30 cellular contexts compared by ENCODE assay signal in genomic region chr5:124730381-124730780, GRCh38. TPM values are rescaled to one million over a fixed set of nuclear protein-coding genes. Genes with fewer than 3 reads are reported as not detected.
DNase-seq lines count a peak whose midpoint lies in the region; ATAC-seq and TF ChIP-seq lines count a peak whose summit lies in the region.
"Had no signal": no experiment of that assay in that cellular context is flagged by ENCODE, and none has a peak within 500 bp of the region (broad histone marks: within the 10 kb centered on the region; RNA-seq: fewer than 3 reads in every experiment).

No MANE protein-coding gene starts in this region.

- H3K27ac Mint-ChIP-seq in memory B cell: peak overlapping the region; percentile 22
- H3K27ac Mint-ChIP-seq: activated CD4-positive, alpha-beta T cell treated with anti-CD3 and anti-CD28 coated beads for 36 hours; activated naive CD8-positive, alpha-beta T cell treated with anti-CD3 and anti-CD28 coated beads, Interleukin-2, amount 50 U/mL, for 24 hours; activated T-cell treated with anti-CD3 and anti-CD28 coated beads, Interleukin-2, amount 50 U/mL, for 24 hours; CD4-positive, alpha-beta T cell had no signal

- H3K9me3 ChIP-seq in cardiac muscle cell (ENCODE audit: low read depth) (no peaks in the 10 kb centered on the region), thyroid gland (no peaks in the 10 kb centered on the region)
- H3K9me3 ChIP-seq: body of pancreas, heart right ventricle, SK-N-SH, stomach, tibial nerve had no signal

- H3K36me3 ChIP-seq in cardiac muscle cell (no peaks in the 10 kb centered on the region), thyroid gland (no peaks in the 10 kb centered on the region)
- H3K36me3 ChIP-seq: heart right ventricle, stomach, tibial nerve had no signal

- ATAC-seq in left ventricle myocardium superior (no peak), memory B cell (ENCODE audit: low read depth) (no peak), SK-N-SH treated with all-trans-retinoic acid at 6 μM for 48 hours (no peak), HG03432 (IDR thresholded peaks at IDR 0.05; ENCODE audit: unreplicated experiment) (no peak)
- ATAC-seq: activated CD4-positive, alpha-beta T cell treated with anti-CD3 and anti-CD28 coated beads for 36 hours; activated naive CD8-positive, alpha-beta T cell treated with anti-CD3 and anti-CD28 coated beads, Interleukin-2, amount 50 U/mL, for 24 hours; body of pancreas; foreskin keratinocyte; HCT116; heart right ventricle; left colon had no signal

- peaks cover 27% of the 10 kb centered on the region for H3K4me1 Mint-ChIP-seq in memory B cell
- H3K4me1 Mint-ChIP-seq: activated CD4-positive, alpha-beta T cell treated with anti-CD3 and anti-CD28 coated beads for 36 hours had no signal

- H3K27me3 ChIP-seq in cardiac muscle cell (no peaks in the 10 kb centered on the region), thyroid gland (no peaks in the 10 kb centered on the region)
- H3K27me3 ChIP-seq: body of pancreas, stomach, tibial nerve had no signal

- DNase-seq in cardiac muscle cell (ENCODE audit: low read depth in 1 of 2, low spot score in 1 of 2): no peak
- no peak for DNase-seq in left ventricle myocardium superior
- DNase-seq in memory B cell (ENCODE audit: low spot score in 2 of 2): no peak
- DNase-seq in thyroid gland: no peak
- DNase-seq in amniotic stem cell (lab: John Stamatoyannopoulos, UW): no peak
- DNase-seq: activated CD4-positive, alpha-beta T cell treated with anti-CD3 and anti-CD28 coated beads for 36 hours; activated naive CD8-positive, alpha-beta T cell treated with anti-CD3 and anti-CD28 coated beads, Interleukin-2, amount 50 U/mL, for 24 hours; activated T-cell treated with anti-CD3 and anti-CD28 coated beads, Interleukin-2, amount 50 U/mL, for 24 hours; body of pancreas; CD4-positive, alpha-beta T cell; effector CD8-positive, alpha-beta T cell; foreskin keratinocyte; heart right ventricle; left colon; MM.1S; NCI-H1417 treated with DMSO at 0.1 percent for 48 hours; NCI-H2081; NCI-H2227 treated with DMSO at 0.1 percent for 48 hours; occipital lobe; SK-N-SH; stomach; T-helper 2 cell had no signal

- no peak for TF ChIP-seq CTCF in cardiac muscle cell (IDR thresholded peaks at IDR 0.05; ENCODE audit: low read depth, low read length)
- no peak for TF ChIP-seq CTCF in VCaP (conservative IDR thresholded peaks at IDR 0.05)
- no peak for TF ChIP-seq CTCF in thyroid gland (IDR thresholded peaks at IDR 0.05)

- H3K4me3 Mint-ChIP-seq in memory B cell: no peak overlapping the region
- H3K4me3 Mint-ChIP-seq: activated CD4-positive, alpha-beta T cell treated with anti-CD3 and anti-CD28 coated beads for 36 hours; activated naive CD8-positive, alpha-beta T cell treated with anti-CD3 and anti-CD28 coated beads, Interleukin-2, amount 50 U/mL, for 24 hours; activated T-cell treated with anti-CD3 and anti-CD28 coated beads, Interleukin-2, amount 50 U/mL, for 24 hours; CD4-positive, alpha-beta T cell had no signal

- H3K4me3 ChIP-seq in cardiac muscle cell (no peak overlapping the region), thyroid gland (replicated peaks in 1 of 3) (no peak overlapping the region)
- H3K4me3 ChIP-seq: body of pancreas, heart right ventricle, stomach, tibial nerve had no signal

- peak overlapping the region; percentile 47 for H3K27ac ChIP-seq in cardiac muscle cell
- peak overlapping the region; percentile 35 for H3K27ac ChIP-seq in VCaP
- H3K27ac ChIP-seq in thyroid gland: peak overlapping the region; percentile 6 to 64 (median 17)
- H3K27ac ChIP-seq: 22Rv1, body of pancreas, foreskin keratinocyte, heart right ventricle, KMS-11, tibial nerve had no signal

- intact Hi-C loops in left ventricle myocardium superior (cut with micrococcal nuclease) (no loop called here), thyroid gland (cut with DNase I) (no loop called here)

- H3K27me3 Mint-ChIP-seq in memory B cell: peaks cover 2% of the 10 kb centered on the region

- 65 to 66% methylated on average over 2 of the region's 2 CpGs for WGBS in thyroid gland, 2 donors

- peaks cover 3% of the 10 kb centered on the region for H3K36me3 Mint-ChIP-seq in memory B cell

- H3K9me3 Mint-ChIP-seq in memory B cell: no peaks in the 10 kb centered on the region
- H3K9me3 Mint-ChIP-seq: activated T-cell treated with anti-CD3 and anti-CD28 coated beads, Interleukin-2, amount 50 U/mL, for 24 hours; CD4-positive, alpha-beta T cell had no signal

- no peak for TF ChIP-seq POLR2A in thyroid gland (IDR thresholded peaks at IDR 0.05)

- H3K4me1 ChIP-seq in cardiac muscle cell (ENCODE audit: low read depth): peaks cover 76% of the 10 kb centered on the region
- peaks cover 22 to 44% of the 10 kb centered on the region in 2 donors for H3K4me1 ChIP-seq in thyroid gland
- H3K4me1 ChIP-seq: foreskin keratinocyte had no signal

TF ChIP-seq in SK-N-SH treated with all-trans-retinoic acid at 6 μM for 48 hours, 23 proteins besides CTCF, POLR2A, EP300 and RAD21 (continues in another document):
- TF ChIP-seq TSHZ2 (CRISPR knock-in tag; IDR thresholded peaks at IDR 0.05): no peak
- no peak for TF ChIP-seq GLIS3 (CRISPR knock-in tag; IDR thresholded peaks at IDR 0.05)
- TF ChIP-seq SNAI2 (CRISPR knock-in tag; IDR thresholded peaks at IDR 0.05): no peak
- TF ChIP-seq PPARA (CRISPR knock-in tag; IDR thresholded peaks at IDR 0.05; ENCODE audit: borderline replicate concordance): no peak
- TF ChIP-seq TOX (CRISPR knock-in tag; IDR thresholded peaks at IDR 0.05; ENCODE audit: borderline replicate concordance): no peak
- TF ChIP-seq OSR1 (CRISPR knock-in tag; IDR thresholded peaks at IDR 0.05): no peak
- no peak for TF ChIP-seq ZNF70 (CRISPR knock-in tag; IDR thresholded peaks at IDR 0.05)
- no peak for TF ChIP-seq ZNF8 (CRISPR knock-in tag; IDR thresholded peaks at IDR 0.05)
- TF ChIP-seq RARB (CRISPR knock-in tag; IDR thresholded peaks at IDR 0.05): no peak
- no peak for TF ChIP-seq ZFP3 (CRISPR knock-in tag; IDR thresholded peaks at IDR 0.05)
- TF ChIP-seq TCF4 (CRISPR knock-in tag; IDR thresholded peaks at IDR 0.05; ENCODE audit: borderline replicate concordance): no peak
- no peak for TF ChIP-seq ZC3H10 (CRISPR knock-in tag; IDR thresholded peaks at IDR 0.05)
- no peak for TF ChIP-seq PATZ1 (CRISPR knock-in tag; IDR thresholded peaks at IDR 0.05; ENCODE audit: borderline replicate concordance)
- TF ChIP-seq CSDC2 (CRISPR knock-in tag; IDR thresholded peaks at IDR 0.05): no peak
- TF ChIP-seq ZFP30 (CRISPR knock-in tag; IDR thresholded peaks at IDR 0.05): no peak
- TF ChIP-seq CSRNP3 (CRISPR knock-in tag; IDR thresholded peaks at IDR 0.05): no peak

RNA-seq across cellular contexts. Expression of gene ZNF608, which starts 16.1 kb away (rescaled TPM):
- total RNA-seq in cardiac muscle cell (75.0 and 115 TPM in 2 replicates), left ventricle myocardium superior (18.2 TPM), thyroid gland (10 to 100 TPM; 32.0 to 60.2 (median 36.8) TPM)
- polyA plus RNA-seq in cardiac muscle cell: 39.9 and 61.3 TPM in 2 replicates
- total RNA-seq: activated CD4-positive, alpha-beta T cell treated with anti-CD3 and anti-CD28 coated beads for 36 hours; activated CD8-positive, alpha-beta memory T cell treated with anti-CD3 and anti-CD28 coated beads for 36 hours had no signal
